24 cellular contexts compared by ENCODE assay signal in the genomic region with DNA sequence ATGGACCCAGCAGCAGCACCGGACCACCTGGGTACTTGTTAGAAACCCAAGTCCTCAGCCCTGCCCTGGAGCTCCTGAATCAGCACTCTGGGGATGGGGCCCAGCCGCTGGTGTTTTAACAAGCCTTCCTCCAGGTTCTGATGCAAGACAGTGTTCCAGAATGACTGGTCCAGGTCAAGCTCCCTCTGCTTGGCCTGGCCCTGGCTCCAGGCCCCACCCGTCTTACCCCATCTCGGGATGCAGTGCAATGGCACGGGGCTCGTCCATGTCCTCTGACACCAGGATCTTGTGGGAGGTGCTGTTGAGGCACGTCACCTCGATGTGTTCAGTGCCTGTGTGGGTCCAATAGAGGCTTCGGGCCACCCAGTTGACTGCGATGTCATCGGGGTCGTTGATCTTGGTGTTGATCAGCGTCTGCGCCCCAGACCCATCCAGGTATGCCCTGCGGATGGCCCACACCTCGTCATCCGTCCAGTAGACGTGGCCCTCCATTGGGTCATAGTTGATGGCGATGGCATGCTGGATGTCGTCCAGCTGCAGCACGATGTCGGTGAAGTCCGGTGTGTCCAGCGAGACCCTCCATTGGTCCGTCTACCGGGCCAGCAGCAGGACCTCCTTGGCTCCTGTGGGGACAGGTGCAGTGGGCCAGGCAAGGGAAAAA.
"Had no signal": no experiment of that assay in that cellular context is flagged by ENCODE, and none has a peak within 500 bp of the region (broad histone marks: within the 10 kb centered on the region; RNA-seq: fewer than 3 reads in every experiment).

No MANE protein-coding gene starts in this region.

- H3K4me3 Mint-ChIP-seq: activated naive CD8-positive, alpha-beta T cell treated with anti-CD3 and anti-CD28 coated beads for 36 hours; activated T-cell treated with anti-CD3 and anti-CD28 coated beads, Interleukin-2, amount 50 U/mL, for 4 hours; dendritic cell treated with granulocyte-macrophage colony-stimulating factor and Interleukin-4, amounts not matched to agents 40 ng/mL and 50 ng/mL, for 4 days; natural killer cell; stimulated activated memory B cell treated with anti-CD40 and anti-IgM and Interleukin-4, amounts not matched to agents 10 μg/mL and 1 μg/mL and 100 μg/mL, for 72 hours had no signal

- ATAC-seq: activated T-cell treated with anti-CD3 and anti-CD28 coated beads, Interleukin-2, amount 50 U/mL, for 4 hours; natural killer cell; psoas muscle; stimulated activated memory B cell treated with anti-CD40 and anti-IgM and Interleukin-4, amounts not matched to agents 10 μg/mL and 1 μg/mL and 100 μg/mL, for 72 hours had no signal

- H3K36me3 ChIP-seq: cardiac muscle cell, ovary had no signal

- H3K27ac ChIP-seq: cardiac muscle cell, left ventricle myocardium inferior, ovary, psoas muscle, right atrium auricular region, skin epidermis, stomach, transverse colon, vagina had no signal

- H3K27me3 ChIP-seq: cardiac muscle cell, ovary, right atrium auricular region, stomach, transverse colon, vagina had no signal

- H3K27ac Mint-ChIP-seq: activated naive CD8-positive, alpha-beta T cell treated with anti-CD3 and anti-CD28 coated beads for 36 hours; dendritic cell treated with granulocyte-macrophage colony-stimulating factor and Interleukin-4, amounts not matched to agents 40 ng/mL and 50 ng/mL, for 4 days; natural killer cell; stimulated activated memory B cell treated with anti-CD40 and anti-IgM and Interleukin-4, amounts not matched to agents 10 μg/mL and 1 μg/mL and 100 μg/mL, for 72 hours had no signal

- H3K36me3 Mint-ChIP-seq: natural killer cell had no signal

- H3K4me1 ChIP-seq: psoas muscle had no signal

- H3K9me3 ChIP-seq: left ventricle myocardium inferior, ovary, psoas muscle, right atrium auricular region, stomach, transverse colon, vagina had no signal

- H3K9me3 Mint-ChIP-seq: activated naive CD8-positive, alpha-beta T cell treated with anti-CD3 and anti-CD28 coated beads for 36 hours; activated T-cell treated with anti-CD3 and anti-CD28 coated beads, Interleukin-2, amount 50 U/mL, for 4 hours; dendritic cell treated with granulocyte-macrophage colony-stimulating factor and Interleukin-4, amounts not matched to agents 40 ng/mL and 50 ng/mL, for 4 days; natural killer cell; stimulated activated memory B cell treated with anti-CD40 and anti-IgM and Interleukin-4, amounts not matched to agents 10 μg/mL and 1 μg/mL and 100 μg/mL, for 72 hours had no signal

- H3K4me1 Mint-ChIP-seq: activated naive CD8-positive, alpha-beta T cell treated with anti-CD3 and anti-CD28 coated beads for 36 hours had no signal

- H3K4me3 ChIP-seq: cardiac muscle cell, left ventricle myocardium inferior, ovary, psoas muscle, right atrium auricular region, skin epidermis, stomach, transverse colon, vagina had no signal

- H3K27me3 Mint-ChIP-seq: activated naive CD8-positive, alpha-beta T cell treated with anti-CD3 and anti-CD28 coated beads for 36 hours; dendritic cell treated with granulocyte-macrophage colony-stimulating factor and Interleukin-4, amounts not matched to agents 40 ng/mL and 50 ng/mL, for 4 days; stimulated activated memory B cell treated with anti-CD40 and anti-IgM and Interleukin-4, amounts not matched to agents 10 μg/mL and 1 μg/mL and 100 μg/mL, for 72 hours had no signal

- DNase-seq: activated CD4-positive, alpha-beta T cell treated with anti-CD3 and anti-CD28 coated beads for 1 hour; activated CD4-positive, alpha-beta T cell treated with anti-CD3 and anti-CD28 coated beads, Interleukin-2, amount 50 U/mL, for 1 hour; activated gamma-delta T cell; activated naive CD8-positive, alpha-beta T cell treated with anti-CD3 and anti-CD28 coated beads for 36 hours; activated T-cell treated with anti-CD3 and anti-CD28 coated beads, Interleukin-2, amount 50 U/mL, for 4 hours; amygdala; effector CD4-positive, alpha-beta T cell; left ventricle myocardium inferior; mammary epithelial cell; midbrain; natural killer cell; psoas muscle; stimulated activated CD4-positive, alpha-beta T cell treated with anti-CD3 and anti-CD28 coated beads, Interleukin-15, amount 100 ng/mL, for 24 hours; stomach; T-helper 9 cell; transverse colon had no signal

- FAIRE-seq: endometrium had no signal
